Comparison of ENCODE assay signal across 29 cellular contexts in genomic region chr17:3026125-3026855, GRCh38. TPM values are rescaled to one million over a fixed set of nuclear protein-coding genes. Genes with fewer than 3 reads are reported as not detected.
DNase-seq lines count a peak whose midpoint lies in the region; ATAC-seq and TF ChIP-seq lines count a peak whose summit lies in the region.
"Had no signal": no experiment of that assay in that cellular context is flagged by ENCODE, and none has a peak within 500 bp of the region (broad histone marks: within the 10 kb centered on the region; RNA-seq: fewer than 3 reads in every experiment).

No MANE protein-coding gene starts in this region.

- H3K27me3 ChIP-seq in lower lobe of right lung (ENCODE audit: low read depth) (no peaks in the 10 kb centered on the region), tibial artery (no peaks in the 10 kb centered on the region)

- ATAC-seq in lower lobe of right lung = no peak
- ATAC-seq: psoas muscle; stimulated activated naive B cell treated with anti-CD40 and anti-IgM and Interleukin-4, amounts not matched to agents 10 μg/mL and 1 μg/mL and 100 μg/mL, for 72 hours had no signal

- peaks cover 19% of the 10 kb centered on the region for H3K9me3 Mint-ChIP-seq in activated T-cell treated with anti-CD3 and anti-CD28 coated beads, Interleukin-2, amount 50 U/mL, for 24 hours
- H3K9me3 Mint-ChIP-seq in chondrocyte (ENCODE audit: low read depth) = peaks cover 32% of the 10 kb centered on the region

- intact Hi-C loops in lower lobe of right lung (cut with DNase I) (no loop called here), tibial artery (cut with DNase I; ENCODE audit: low total_unique reads) (no loop called here)

- H3K4me3 ChIP-seq in lower lobe of right lung (no peak overlapping the region), tibial artery (no peak overlapping the region)
- H3K4me3 ChIP-seq: GM23248, PC-9, psoas muscle had no signal

- H3K36me3 Mint-ChIP-seq in activated T-cell treated with anti-CD3 and anti-CD28 coated beads, Interleukin-2, amount 50 U/mL, for 24 hours (ENCODE audit: low read depth) = peaks cover 37% of the 10 kb centered on the region
- H3K36me3 Mint-ChIP-seq in chondrocyte (ENCODE audit: low read depth) = peaks cover 18% of the 10 kb centered on the region

- H3K27ac Mint-ChIP-seq in activated T-cell treated with anti-CD3 and anti-CD28 coated beads, Interleukin-2, amount 50 U/mL, for 24 hours = no peak overlapping the region
- H3K27ac Mint-ChIP-seq in chondrocyte (ENCODE audit: unreplicated experiment) = no peak overlapping the region
- H3K27ac Mint-ChIP-seq: activated CD4-positive, alpha-beta T cell treated with anti-CD3 and anti-CD28 coated beads, Interleukin-2, amount 10 ng/mL, durations not matched to agents 7 days and 5 days; activated naive CD4-positive, alpha-beta T cell treated with anti-CD3 and anti-CD28 coated beads, Interleukin-2, amount 50 U/mL, for 24 hours; activated T-helper 1 cell treated with anti-CD3 and anti-CD28 coated beads, Interleukin-12 subunit alpha, Interleukin-12 subunit beta, Interleukin-2, Interleukin-4 antibody, amounts not matched to agents 30 ng/mL and 10 ng/mL and 1 ng/mL, durations not matched to agents 14 hours and 24 hours and 36 hours; IgD-negative memory B cell; naive B cell had no signal

- peak; percentile 5 for DNase-seq in activated T-cell treated with anti-CD3 and anti-CD28 coated beads, Interleukin-2, amount 50 U/mL, for 24 hours
- no peak for DNase-seq in activated T-cell treated with anti-CD3 and anti-CD28 coated beads, Interleukin-2, amount 50 U/mL, for 48 hours
- DNase-seq in chondrocyte (ENCODE audit: low spot score) (peak; percentile 86), lower lobe of right lung (peak; percentile 23), tibial artery (peak; percentile 15 to 57), SW 1271 (lab: John Stamatoyannopoulos, UW) (no peak), EL (no peak), T-helper 2 cell (no peak)
- DNase-seq: activated CD4-positive, alpha-beta T cell treated with anti-CD3 and anti-CD28 coated beads, Interleukin-2, amount 10 ng/mL, durations not matched to agents 7 days and 5 days; amniotic stem cell; GM23248; midbrain; naive B cell; NCI-H146; NCI-H345; occipital lobe; PC-9; SIG-M5; stimulated activated naive B cell treated with anti-CD40 and anti-IgM and Interleukin-4, amounts not matched to agents 10 μg/mL and 1 μg/mL and 100 μg/mL, for 72 hours; T-helper 9 cell had no signal

- no peak overlapping the region for H3K4me3 Mint-ChIP-seq in activated T-cell treated with anti-CD3 and anti-CD28 coated beads, Interleukin-2, amount 50 U/mL, for 24 hours
- H3K4me3 Mint-ChIP-seq in chondrocyte (ENCODE audit: unreplicated experiment) = no peak overlapping the region
- H3K4me3 Mint-ChIP-seq: activated CD4-positive, alpha-beta T cell treated with anti-CD3 and anti-CD28 coated beads, Interleukin-2, amount 10 ng/mL, durations not matched to agents 7 days and 5 days; activated naive CD4-positive, alpha-beta T cell treated with anti-CD3 and anti-CD28 coated beads, Interleukin-2, amount 50 U/mL, for 24 hours; activated T-helper 1 cell treated with anti-CD3 and anti-CD28 coated beads, Interleukin-12 subunit alpha, Interleukin-12 subunit beta, Interleukin-2, Interleukin-4 antibody, amounts not matched to agents 30 ng/mL and 10 ng/mL and 1 ng/mL, durations not matched to agents 14 hours and 24 hours and 36 hours; IgD-negative memory B cell; naive B cell; stimulated activated naive B cell treated with anti-CD40 and anti-IgM and Interleukin-4, amounts not matched to agents 10 μg/mL and 1 μg/mL and 100 μg/mL, for 72 hours had no signal

- H3K4me1 ChIP-seq in lower lobe of right lung (no peaks in the 10 kb centered on the region), tibial artery (no peaks in the 10 kb centered on the region)
- H3K4me1 ChIP-seq: psoas muscle had no signal

- no peak for TF ChIP-seq CTCF in chondrocyte (IDR thresholded peaks at IDR 0.05)
- TF ChIP-seq CTCF in lower lobe of right lung (IDR thresholded peaks at IDR 0.05) = no peak
- TF ChIP-seq CTCF in tibial artery (IDR thresholded peaks at IDR 0.05) = no peak

- no peaks in the 10 kb centered on the region for H3K27me3 Mint-ChIP-seq in activated T-cell treated with anti-CD3 and anti-CD28 coated beads, Interleukin-2, amount 50 U/mL, for 24 hours
- H3K27me3 Mint-ChIP-seq in chondrocyte (ENCODE audit: low read depth) = no peaks in the 10 kb centered on the region
- H3K27me3 Mint-ChIP-seq: activated CD4-positive, alpha-beta T cell treated with anti-CD3 and anti-CD28 coated beads, Interleukin-2, amount 10 ng/mL, durations not matched to agents 7 days and 5 days; activated naive CD4-positive, alpha-beta T cell treated with anti-CD3 and anti-CD28 coated beads, Interleukin-2, amount 50 U/mL, for 24 hours; IgD-negative memory B cell; naive B cell; stimulated activated naive B cell treated with anti-CD40 and anti-IgM and Interleukin-4, amounts not matched to agents 10 μg/mL and 1 μg/mL and 100 μg/mL, for 72 hours had no signal

- H3K36me3 ChIP-seq in lower lobe of right lung (peaks cover 12% of the 10 kb centered on the region), tibial artery (peaks cover 11 to 44% (median 21%) of the 10 kb centered on the region in 3 donors)

- H3K27ac ChIP-seq in lower lobe of right lung (no peak overlapping the region), tibial artery (no peak overlapping the region)
- H3K27ac ChIP-seq: epithelial cell of prostate, GM23248, PC-9, psoas muscle, VCaP had no signal

- H3K4me1 Mint-ChIP-seq in activated T-cell treated with anti-CD3 and anti-CD28 coated beads, Interleukin-2, amount 50 U/mL, for 24 hours (ENCODE audit: low read depth) = no peaks in the 10 kb centered on the region
- no peaks in the 10 kb centered on the region for H3K4me1 Mint-ChIP-seq in chondrocyte (ENCODE audit: low read depth)
- H3K4me1 Mint-ChIP-seq: activated CD4-positive, alpha-beta T cell treated with anti-CD3 and anti-CD28 coated beads, Interleukin-2, amount 10 ng/mL, durations not matched to agents 7 days and 5 days; activated naive CD4-positive, alpha-beta T cell treated with anti-CD3 and anti-CD28 coated beads, Interleukin-2, amount 50 U/mL, for 24 hours; IgD-negative memory B cell; stimulated activated naive B cell treated with anti-CD40 and anti-IgM and Interleukin-4, amounts not matched to agents 10 μg/mL and 1 μg/mL and 100 μg/mL, for 72 hours had no signal

- H3K9me3 ChIP-seq in lower lobe of right lung (peaks cover 7% of the 10 kb centered on the region), tibial artery (peaks cover 0 to 8% (median 7%) of the 10 kb centered on the region in 3 donors)

RNA-seq across cellular contexts. Expression of gene OR1D5, which starts 37.1 kb away (rescaled TPM):
- not detected in 3 replicates for total RNA-seq in chondrocyte
- not detected for total RNA-seq in lower lobe of right lung
- total RNA-seq: activated CD4-positive, alpha-beta T cell treated with anti-CD3 and anti-CD28 coated beads, Interleukin-2, amount 10 ng/mL, durations not matched to agents 7 days and 5 days; activated T-helper 1 cell treated with anti-CD3 and anti-CD28 coated beads, Interleukin-12 subunit alpha, Interleukin-12 subunit beta, Interleukin-2, Interleukin-4 antibody, amounts not matched to agents 30 ng/mL and 10 ng/mL and 1 ng/mL, durations not matched to agents 14 hours and 24 hours and 36 hours; Daoy; GM23248; liver; occipital lobe; PC-9; psoas muscle; urinary bladder had no signal

Comparison
In these comparisons a context has a peak if more than half of its experiments do, and no peak if none do; other contexts are left out.
1. DNase-seq: peak in activated T-cell treated with anti-CD3 and anti-CD28 coated beads, Interleukin-2, amount 50 U/mL, for 24 hours (single experiment), chondrocyte (single experiment), lower lobe of right lung (single experiment) and tibial artery (2 of 2); none in activated T-cell treated with anti-CD3 and anti-CD28 coated beads, Interleukin-2, amount 50 U/mL, for 48 hours (0 of 2), SW 1271 (0 of 2), EL (single experiment) and T-helper 2 cell (0 of 5).